In genomic region chr9:37054513-37054776, GRCh38 we compare ENCODE assay signal across 26 cellular contexts. TPM values are rescaled to one million over a fixed set of nuclear protein-coding genes. Genes with fewer than 3 reads are reported as not detected.
"Had no signal": no experiment of that assay in that cellular context is flagged by ENCODE, and none has a peak within 500 bp of the region (broad histone marks: within the 10 kb centered on the region; RNA-seq: fewer than 3 reads in every experiment).

No MANE protein-coding gene starts in this region.

- DNase-seq: activated CD8-positive, alpha-beta memory T cell treated with anti-CD3 and anti-CD28 coated beads, Interleukin-2, amount 10 ng/mL, durations not matched to agents 7 days and 5 days; activated CD8-positive, alpha-beta T cell treated with anti-CD3 and anti-CD28 coated beads, Interleukin-2, amount 10 ng/mL, durations not matched to agents 7 days and 5 days; activated naive CD4-positive, alpha-beta T cell; activated T-cell treated with anti-CD3 and anti-CD28 coated beads, Interleukin-2, amount 50 U/mL, for 48 hours; central memory CD4-positive, alpha-beta T cell; immature natural killer cell; kidney; left colon; natural killer cell; stimulated activated CD4-positive, alpha-beta T cell treated with anti-CD3 and anti-CD28 coated beads, Interleukin-12 subunit alpha, Interleukin-12 subunit beta, amount 100 ng/mL, for 4 hours; stimulated activated CD4-positive, alpha-beta T cell treated with anti-CD3 and anti-CD28 coated beads, Interleukin-4, amount 100 ng/mL, for 1 hour; stimulated activated naive CD8-positive, alpha-beta T cell treated with anti-CD3 and anti-CD28 coated beads, Interleukin-15, Interleukin-2, amounts not matched to agents 100 U/mL and 50 U/mL, for 24 hours; testis; transverse colon had no signal

- H3K4me2 ChIP-seq: hepatocyte had no signal

- H3K27me3 ChIP-seq: testis had no signal

- H3K4me1 ChIP-seq: breast epithelium, gastroesophageal sphincter, testis, transverse colon had no signal

- H3K4me3 Mint-ChIP-seq: activated CD8-positive, alpha-beta memory T cell treated with anti-CD3 and anti-CD28 coated beads, Interleukin-2, amount 10 ng/mL, durations not matched to agents 7 days and 5 days; activated CD8-positive, alpha-beta T cell treated with anti-CD3 and anti-CD28 coated beads, Interleukin-2, amount 10 ng/mL, durations not matched to agents 7 days and 5 days; immature natural killer cell; natural killer cell; T-helper 2 cell treated with Interferon-gamma antibody and Interleukin-4, amounts not matched to agents 5 μg/mL and 100 μg/mL, for 36 hours had no signal

- H3K27ac ChIP-seq: breast epithelium, gastroesophageal sphincter, hepatocyte, skin epidermis, testis, transverse colon had no signal

- H3K79me2 ChIP-seq: hepatocyte had no signal

- H3K9me3 Mint-ChIP-seq: activated naive CD4-positive, alpha-beta T cell treated with anti-CD3 and anti-CD28 coated beads, Interleukin-2, amount 50 U/mL, for 72 hours; activated T-helper 2 cell treated with anti-CD3 and anti-CD28 coated beads, Interferon-gamma antibody, Interleukin-2, Interleukin-4, amounts not matched to agents 10 μg/mL and 5 μg/mL and 100 μg/mL, durations not matched to agents 14 hours and 24 hours and 36 hours; natural killer cell; T-helper 2 cell treated with Interferon-gamma antibody and Interleukin-4, amounts not matched to agents 5 μg/mL and 100 μg/mL, for 36 hours had no signal

- H3K9me3 ChIP-seq: breast epithelium, gastroesophageal sphincter, testis, transverse colon had no signal

- H2AFZ ChIP-seq: hepatocyte had no signal

- H3K36me3 ChIP-seq: breast epithelium, gastroesophageal sphincter, transverse colon had no signal

- H3K4me1 Mint-ChIP-seq: activated CD8-positive, alpha-beta memory T cell treated with anti-CD3 and anti-CD28 coated beads, Interleukin-2, amount 10 ng/mL, durations not matched to agents 7 days and 5 days; immature natural killer cell; natural killer cell had no signal

- H3K27ac Mint-ChIP-seq: activated CD8-positive, alpha-beta memory T cell treated with anti-CD3 and anti-CD28 coated beads, Interleukin-2, amount 10 ng/mL, durations not matched to agents 7 days and 5 days; activated CD8-positive, alpha-beta T cell treated with anti-CD3 and anti-CD28 coated beads, Interleukin-2, amount 10 ng/mL, durations not matched to agents 7 days and 5 days; activated naive CD4-positive, alpha-beta T cell treated with anti-CD3 and anti-CD28 coated beads, Interleukin-2, amount 50 U/mL, for 72 hours; activated T-helper 2 cell treated with anti-CD3 and anti-CD28 coated beads, Interferon-gamma antibody, Interleukin-2, Interleukin-4, amounts not matched to agents 10 μg/mL and 5 μg/mL and 100 μg/mL, durations not matched to agents 14 hours and 24 hours and 36 hours; immature natural killer cell; natural killer cell; T-helper 2 cell treated with Interferon-gamma antibody and Interleukin-4, amounts not matched to agents 5 μg/mL and 100 μg/mL, for 36 hours had no signal

- H3K4me3 ChIP-seq: breast epithelium, gastroesophageal sphincter, hepatocyte, skin epidermis, testis, transverse colon had no signal

- H3K36me3 Mint-ChIP-seq: activated CD8-positive, alpha-beta memory T cell treated with anti-CD3 and anti-CD28 coated beads, Interleukin-2, amount 10 ng/mL, durations not matched to agents 7 days and 5 days; activated naive CD4-positive, alpha-beta T cell treated with anti-CD3 and anti-CD28 coated beads, Interleukin-2, amount 50 U/mL, for 72 hours; immature natural killer cell; natural killer cell had no signal

RNA-seq across cellular contexts. Expression of gene PAX5, which starts 20.4 kb away (rescaled TPM):
- total RNA-seq: endothelial cell of umbilical vein, fibroblast of lung, fibroblast of villous mesenchyme, hepatocyte, osteoblast, renal cortical epithelial cell had no signal
